Comparison of ENCODE assay signal across 20 cellular contexts in the genomic region with DNA sequence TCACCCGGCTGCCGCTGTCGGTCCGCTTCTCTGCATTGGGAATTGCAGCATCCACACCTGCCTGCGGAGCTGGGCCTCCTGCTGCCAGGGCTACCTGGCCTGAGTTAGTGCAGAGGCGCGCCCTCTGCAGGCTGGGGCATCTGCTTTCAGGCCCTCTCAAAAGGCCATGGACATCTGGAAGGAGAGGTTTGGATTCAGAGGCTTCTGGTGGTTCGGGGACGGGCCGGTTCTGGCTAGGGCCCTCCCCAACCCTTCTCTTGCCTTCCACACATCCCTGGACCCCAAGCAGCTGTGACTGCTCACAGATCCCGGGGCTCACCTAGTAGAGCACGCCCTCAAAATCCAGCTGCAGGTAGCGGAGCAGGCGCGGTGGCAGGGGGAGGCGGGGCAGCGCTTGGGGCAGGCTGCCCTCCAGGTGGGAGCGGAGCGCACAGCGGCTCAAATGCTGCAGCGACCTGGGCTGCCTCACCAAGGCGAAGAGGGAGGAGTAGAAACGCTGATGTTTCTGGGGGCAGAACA. TPM values are rescaled to one million over a fixed set of nuclear protein-coding genes. Genes with fewer than 3 reads are reported as not detected.
DNase-seq lines count a peak whose midpoint lies in the region; ATAC-seq and TF ChIP-seq lines count a peak whose summit lies in the region.
"Had no signal": no experiment of that assay in that cellular context is flagged by ENCODE, and none has a peak within 500 bp of the region (broad histone marks: within the 10 kb centered on the region; RNA-seq: fewer than 3 reads in every experiment).

No MANE protein-coding gene starts in this region.

- H2BK120ac ChIP-seq in mesendoderm (ENCODE audit: low read depth, low read length), result no peak overlapping the region

- no peaks in the 10 kb centered on the region for H3K4me1 ChIP-seq in mesendoderm (ENCODE audit: control insufficient read depth, low read depth, low read length)
- H3K4me1 ChIP-seq: HAP-1, lower lobe of right lung had no signal

- H2BK5ac ChIP-seq in mesendoderm (ENCODE audit: low read length), result no peak overlapping the region

- DNase-seq in GM06990 (ENCODE audit: extremely low read depth, insufficient read length), result no peak
- peak; percentile 45 for DNase-seq in NCI-H69 (lab: John Stamatoyannopoulos, UW)
- no peak for DNase-seq in left colon
- no peak for DNase-seq in EL
- no peak for DNase-seq in mesendoderm
- no peak for DNase-seq in NCI-H748 (lab: John Stamatoyannopoulos, UW; ENCODE audit: unreplicated experiment)
- DNase-seq: activated CD4-positive, alpha-beta T cell treated with anti-CD3 and anti-CD28 coated beads for 36 hours; activated naive CD4-positive, alpha-beta T cell treated with anti-CD3 and anti-CD28 coated beads for 36 hours; COR-L47; foreskin melanocyte; GF-D8; lower lobe of right lung; naive B cell; NCI-H1694 treated with DMSO at 0.1 percent for 48 hours; NCI-H446 treated with DMSO at 0.1 percent for 48 hours; small intestine; T-helper 9 cell had no signal

- H3K4me3 ChIP-seq in GM06990 (replicated peaks; ENCODE audit: low read depth, low read length) (no peak overlapping the region), mesendoderm (ENCODE audit: low read length) (no peak overlapping the region)
- H3K4me3 ChIP-seq: HAP-1, lower lobe of right lung had no signal

- H3K36me3 ChIP-seq in GM06990 (ENCODE audit: control insufficient read depth, insufficient read depth, low read length) (no peaks in the 10 kb centered on the region), mesendoderm (ENCODE audit: control insufficient read depth, insufficient read depth, low read length) (no peaks in the 10 kb centered on the region)
- H3K36me3 ChIP-seq: HAP-1, lower lobe of right lung had no signal

- no peaks in the 10 kb centered on the region for H3K79me1 ChIP-seq in mesendoderm (ENCODE audit: low read length)

- WGBS in mesendoderm (ENCODE audit: extremely low coverage, insufficient coverage, low lambda C conversion rate), result no CpG with 5 or more reads among the region's 23 CpGs

- H3K4ac ChIP-seq in mesendoderm (ENCODE audit: low read depth, low read length), result no peak overlapping the region

- H4K5ac ChIP-seq in mesendoderm (ENCODE audit: low read length), result no peak overlapping the region

- H3K27me3 ChIP-seq in GM06990 (replicated peaks; ENCODE audit: control insufficient read depth, insufficient read depth, low read length) (peaks cover 1% of the 10 kb centered on the region; the same call in 1 of the 2 replicates), mesendoderm (ENCODE audit: insufficient read depth, low read length, poor library complexity) (peaks cover 5% of the 10 kb centered on the region)

- ATAC-seq in left colon, result peak; percentile 42
- ATAC-seq: activated CD4-positive, alpha-beta T cell treated with anti-CD3 and anti-CD28 coated beads for 36 hours; lower lobe of right lung had no signal

- no peak overlapping the region for H4K8ac ChIP-seq in mesendoderm (ENCODE audit: low read depth, low read length)

- no peak overlapping the region for H3K27ac ChIP-seq in mesendoderm (ENCODE audit: low read depth, low read length)
- H3K27ac ChIP-seq: lower lobe of right lung had no signal

- no peak overlapping the region for H3K56ac ChIP-seq in mesendoderm (ENCODE audit: low read length)

- peak; percentile 4 for TF ChIP-seq CTCF in GM06990 (IDR thresholded peaks at IDR 0.05; ENCODE audit: insufficient read depth, low read length, poor library complexity, severe bottlenecking)

- no peak overlapping the region for H2AK5ac ChIP-seq in mesendoderm (ENCODE audit: low read length)

- no peak overlapping the region for H3K4me2 ChIP-seq in mesendoderm (ENCODE audit: low read length)

- H2BK15ac ChIP-seq in mesendoderm (replicated peaks; ENCODE audit: low read depth), result no peak overlapping the region

- no peak overlapping the region for H3K23ac ChIP-seq in mesendoderm (ENCODE audit: low read length)

- H3K9ac ChIP-seq in mesendoderm (ENCODE audit: low read length), result no peak overlapping the region

- no peak overlapping the region for H3K18ac ChIP-seq in mesendoderm (ENCODE audit: low read length)

- intact Hi-C loops in left colon (cut with DNase I, micrococcal nuclease), result no loop called here

- no peaks in the 10 kb centered on the region for H3K79me2 ChIP-seq in mesendoderm (ENCODE audit: control insufficient read depth, insufficient read depth, low read length)

RNA-seq across cellular contexts. Expression of a gene that starts 8.4 kb away (rescaled TPM):
- not detected for total RNA-seq in left colon
- polyA plus RNA-seq in mesendoderm (2013, experiment 1 of 2), result not detected
- not detected for polyA plus RNA-seq in mesendoderm (2013, experiment 2 of 2)
- total RNA-seq: activated naive CD4-positive, alpha-beta T cell treated with anti-CD3 and anti-CD28 coated beads for 36 hours; astrocyte; HT1080; lower lobe of right lung had no signal
- polyA plus RNA-seq: small intestine had no signal

RNA-seq across cellular contexts. Expression of a gene that starts 11.2 kb away (rescaled TPM):
- not detected for total RNA-seq in left colon
- not detected for polyA plus RNA-seq in mesendoderm (2013, experiment 1 of 2)
- polyA plus RNA-seq in mesendoderm (2013, experiment 2 of 2), result not detected
- total RNA-seq: activated CD4-positive, alpha-beta T cell treated with anti-CD3 and anti-CD28 coated beads for 36 hours; activated naive CD4-positive, alpha-beta T cell treated with anti-CD3 and anti-CD28 coated beads for 36 hours; astrocyte; HT1080; lower lobe of right lung had no signal
- polyA plus RNA-seq: small intestine had no signal

RNA-seq across cellular contexts. Expression of a gene that starts 34.4 kb away (rescaled TPM):
- not detected for total RNA-seq in left colon
- polyA plus RNA-seq in mesendoderm (2013, experiment 1 of 2), result not detected
- not detected for polyA plus RNA-seq in mesendoderm (2013, experiment 2 of 2)
- total RNA-seq: activated CD4-positive, alpha-beta T cell treated with anti-CD3 and anti-CD28 coated beads for 36 hours; activated naive CD4-positive, alpha-beta T cell treated with anti-CD3 and anti-CD28 coated beads for 36 hours; astrocyte; HT1080; lower lobe of right lung had no signal
- polyA plus RNA-seq: small intestine had no signal

RNA-seq across cellular contexts. Expression of a gene that starts 51.2 kb away (rescaled TPM):
- total RNA-seq in left colon, result 10 to 100 TPM; 27.9 to 28.0 TPM
- 36.4 TPM for polyA plus RNA-seq in mesendoderm (2013, experiment 1 of 2)
- 36.2 TPM for polyA plus RNA-seq in mesendoderm (2013, experiment 2 of 2)

RNA-seq across cellular contexts. Expression of a gene that starts 56.4 kb away (rescaled TPM):
- 10 to 100 TPM; 46.8 to 48.8 TPM for total RNA-seq in left colon
- polyA plus RNA-seq in mesendoderm (2013, experiment 1 of 2), result 7.4 TPM
- 7.9 TPM for polyA plus RNA-seq in mesendoderm (2013, experiment 2 of 2)
